8 cellular contexts compared by ENCODE assay signal in the genomic region with DNA sequence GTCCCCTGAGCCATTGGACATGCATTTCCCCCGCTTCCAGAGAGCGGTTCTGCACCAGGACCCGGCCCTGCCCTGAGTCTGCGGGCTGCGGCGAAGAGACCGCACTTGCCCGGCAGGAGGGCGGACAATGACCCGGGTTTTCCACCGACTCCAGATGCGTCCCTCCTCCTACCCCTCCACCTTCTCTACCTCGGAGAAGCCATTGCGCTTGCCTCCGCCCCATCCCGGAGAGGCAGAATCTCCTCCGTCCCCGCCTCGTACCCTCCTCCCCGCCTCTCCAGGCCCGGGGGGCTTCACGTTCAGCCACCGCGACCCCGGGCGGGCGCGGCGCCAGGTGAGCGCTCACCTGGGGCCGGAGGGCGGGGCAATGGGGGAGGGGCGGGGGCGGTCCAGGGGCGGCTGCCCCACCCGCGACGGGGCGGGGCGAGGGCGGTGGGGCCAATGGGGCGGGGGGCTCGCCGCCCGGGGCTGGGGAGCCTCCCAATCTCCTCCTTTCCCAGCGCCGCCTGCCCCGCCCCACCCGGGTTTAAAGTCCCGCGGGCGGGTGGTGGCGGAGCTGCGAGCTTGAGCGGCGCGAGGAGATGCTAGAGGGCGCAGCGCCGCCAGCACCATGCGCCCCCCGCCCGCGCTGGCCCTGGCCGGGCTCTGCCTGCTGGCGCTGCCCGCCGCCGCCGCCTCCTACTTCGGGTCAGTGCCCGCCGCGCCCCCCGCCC. TPM values are rescaled to one million over a fixed set of nuclear protein-coding genes. Genes with fewer than 3 reads are reported as not detected.
DNase-seq lines count a peak whose midpoint lies in the region; ATAC-seq, FAIRE-seq and TF ChIP-seq lines count a peak whose summit lies in the region.

A gene with protein sequence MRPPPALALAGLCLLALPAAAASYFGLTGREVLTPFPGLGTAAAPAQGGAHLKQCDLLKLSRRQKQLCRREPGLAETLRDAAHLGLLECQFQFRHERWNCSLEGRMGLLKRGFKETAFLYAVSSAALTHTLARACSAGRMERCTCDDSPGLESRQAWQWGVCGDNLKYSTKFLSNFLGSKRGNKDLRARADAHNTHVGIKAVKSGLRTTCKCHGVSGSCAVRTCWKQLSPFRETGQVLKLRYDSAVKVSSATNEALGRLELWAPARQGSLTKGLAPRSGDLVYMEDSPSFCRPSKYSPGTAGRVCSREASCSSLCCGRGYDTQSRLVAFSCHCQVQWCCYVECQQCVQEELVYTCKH (plus strand): TSS at position 555 of the 713 bp plus-strand sequence. CDS start 56 bp downstream, at position 611.

- peak within 1 kb of the TSS; percentile 73 for H3K4me3 Mint-ChIP-seq in activated naive CD8-positive, alpha-beta T cell
- H3K4me3 Mint-ChIP-seq in stimulated activated effector memory CD8-positive, alpha-beta T cell treated with anti-CD3 and anti-CD28 coated beads, Interleukin-12 subunit alpha, Interleukin-12 subunit beta, amount 100 ng/mL, for 72 hours, result peak within 1 kb of the TSS; percentile 64

- DNase-seq in BE2C, result peak; percentile 53
- DNase-seq in HuH-7.5 (ENCODE audit: low spot score), result peak; percentile 67
- no peak for DNase-seq in stimulated activated effector memory CD8-positive, alpha-beta T cell treated with anti-CD3 and anti-CD28 coated beads, Interleukin-12 subunit alpha, Interleukin-12 subunit beta, amount 100 ng/mL, for 72 hours (ENCODE audit: low spot score in 2 of 2)
- DNase-seq in GM12892 (ENCODE audit: insufficient read length), result no peak
- no peak for DNase-seq in activated CD4-positive, CD25-positive, alpha-beta regulatory T cell treated with anti-CD3 and anti-CD28 coated beads, Interleukin-2, amount 50 U/mL, for 72 hours

- H3K36me3 ChIP-seq in BE2C, result no peaks in the 10 kb centered on the region
- H3K36me3 ChIP-seq in iPS-18a (ENCODE audit: control insufficient read depth, low read depth, low read length), result no peaks in the 10 kb centered on the region

- H3K36me3 Mint-ChIP-seq in activated naive CD8-positive, alpha-beta T cell, result no peaks in the 10 kb centered on the region
- H3K36me3 Mint-ChIP-seq in stimulated activated effector memory CD8-positive, alpha-beta T cell treated with anti-CD3 and anti-CD28 coated beads, Interleukin-12 subunit alpha, Interleukin-12 subunit beta, amount 100 ng/mL, for 72 hours, result no peaks in the 10 kb centered on the region

- H3K27ac Mint-ChIP-seq in activated naive CD8-positive, alpha-beta T cell, result no peak within 1 kb of the TSS
- no peak within 1 kb of the TSS for H3K27ac Mint-ChIP-seq in stimulated activated effector memory CD8-positive, alpha-beta T cell treated with anti-CD3 and anti-CD28 coated beads, Interleukin-12 subunit alpha, Interleukin-12 subunit beta, amount 100 ng/mL, for 72 hours

- peaks cover 16% of the 10 kb centered on the region for H3K4me1 Mint-ChIP-seq in activated naive CD8-positive, alpha-beta T cell (ENCODE audit: low read depth)
- peaks cover 12% of the 10 kb centered on the region for H3K4me1 Mint-ChIP-seq in stimulated activated effector memory CD8-positive, alpha-beta T cell treated with anti-CD3 and anti-CD28 coated beads, Interleukin-12 subunit alpha, Interleukin-12 subunit beta, amount 100 ng/mL, for 72 hours

- FAIRE-seq in GM12892 (lab: Jason Lieb, UNC), result no peak

- H3K9me3 Mint-ChIP-seq in activated naive CD8-positive, alpha-beta T cell (ENCODE audit: low read depth), result no peaks in the 10 kb centered on the region
- H3K9me3 Mint-ChIP-seq in stimulated activated effector memory CD8-positive, alpha-beta T cell treated with anti-CD3 and anti-CD28 coated beads, Interleukin-12 subunit alpha, Interleukin-12 subunit beta, amount 100 ng/mL, for 72 hours, result no peaks in the 10 kb centered on the region

- peak; percentile 27 for ATAC-seq in stimulated activated effector memory CD8-positive, alpha-beta T cell treated with anti-CD3 and anti-CD28 coated beads, Interleukin-12 subunit alpha, Interleukin-12 subunit beta, amount 100 ng/mL, for 72 hours
- ATAC-seq in HG03432 (IDR thresholded peaks at IDR 0.05; ENCODE audit: unreplicated experiment), result no peak

- H3K4me3 ChIP-seq in BE2C (ENCODE audit: low read depth, low read length) (peak within 1 kb of the TSS; percentile 37), iPS-18a (ENCODE audit: low read length) (peak within 1 kb of the TSS; percentile 64)

- TF ChIP-seq CTCF in BE2C (IDR thresholded peaks at IDR 0.05; ENCODE audit: low read depth, low read length), result no peak

- H3K27ac ChIP-seq in iPS-18a (ENCODE audit: low read length), result no peak within 1 kb of the TSS

- peaks cover 44% of the 10 kb centered on the region for H3K27me3 Mint-ChIP-seq in activated naive CD8-positive, alpha-beta T cell

- H3K9ac ChIP-seq in iPS-18a (ENCODE audit: low read length), result no peak within 1 kb of the TSS

- H3K9me3 ChIP-seq in BE2C (no peaks in the 10 kb centered on the region), iPS-18a (ENCODE audit: control insufficient read depth, low read depth, low read length) (no peaks in the 10 kb centered on the region)

- TF ChIP-seq POLR2A in GM12892 (IDR thresholded peaks at IDR 0.05; ENCODE audit: low read depth, low read length), result no peak

- peaks cover 29% of the 10 kb centered on the region for H3K27me3 ChIP-seq in BE2C
- H3K27me3 ChIP-seq in iPS-18a (ENCODE audit: control insufficient read depth, insufficient read depth, low read length), result peaks cover 71% of the 10 kb centered on the region

- H3K4me1 ChIP-seq in BE2C, result no peaks in the 10 kb centered on the region
- no peaks in the 10 kb centered on the region for H3K4me1 ChIP-seq in iPS-18a (ENCODE audit: control insufficient read depth, low read depth, low read length)

RNA-seq across cellular contexts. Expression of the gene that starts here (rescaled TPM):
- not detected for polyA plus RNA-seq in BE2C (2012; ENCODE audit: insufficient read depth, insufficient read length, low read depth)
- not detected for polyA plus RNA-seq in GM12892 (2012; ENCODE audit: missing spikeins)

Comparison
In these comparisons a context has a peak if more than half of its experiments do, and no peak if none do; other contexts are left out.
1. DNase-seq: peak in BE2C (single experiment) and HuH-7.5 (single experiment); none in stimulated activated effector memory CD8-positive, alpha-beta T cell treated with anti-CD3 and anti-CD28 coated beads, Interleukin-12 subunit alpha, Interleukin-12 subunit beta, amount 100 ng/mL, for 72 hours (0 of 2), GM12892 (single experiment) and activated CD4-positive, CD25-positive, alpha-beta regulatory T cell treated with anti-CD3 and anti-CD28 coated beads, Interleukin-2, amount 50 U/mL, for 72 hours (single experiment).